In the genomic region with DNA sequence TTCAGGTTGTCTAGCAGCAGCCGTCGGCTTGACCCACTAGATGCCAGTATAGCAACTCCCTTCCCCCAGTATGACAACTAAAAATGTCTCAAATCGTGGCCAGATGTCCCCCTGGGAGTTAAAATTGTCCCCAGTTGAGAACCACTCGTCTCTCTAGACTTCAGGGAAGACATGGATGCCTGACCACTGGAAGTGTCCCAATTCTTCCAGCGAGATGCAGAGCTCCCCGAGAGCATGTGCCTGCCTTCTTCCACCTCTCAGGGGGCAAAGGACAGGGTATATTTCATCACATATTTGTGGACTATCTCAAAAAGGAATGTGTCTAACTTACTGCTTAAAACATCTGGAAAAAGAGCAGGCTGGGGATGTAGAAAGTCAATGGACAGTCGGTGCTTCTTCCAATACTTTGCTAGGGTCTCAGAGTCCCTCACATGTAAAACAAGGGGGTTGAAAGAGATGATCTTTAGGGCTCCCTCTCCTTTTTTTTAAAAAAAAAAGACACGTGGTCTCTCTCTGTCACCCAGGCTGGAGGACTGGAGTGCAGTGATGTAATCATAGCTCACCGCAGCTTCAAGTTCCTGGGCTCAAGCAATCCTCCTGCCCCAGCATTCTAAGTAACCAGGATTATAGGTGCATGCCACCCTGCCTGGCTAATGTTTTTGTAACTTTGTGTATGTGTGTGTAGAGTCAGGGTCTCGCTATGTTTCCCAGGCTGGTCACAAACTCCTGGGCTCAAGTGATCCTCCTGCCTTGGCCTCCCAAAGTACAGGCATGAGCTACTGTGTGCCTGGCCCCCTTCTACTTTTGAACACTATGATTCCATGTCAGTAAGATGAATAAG, we compare ENCODE assay signal across 17 cellular contexts.
DNase-seq lines count a peak whose midpoint lies in the region; ATAC-seq and TF ChIP-seq lines count a peak whose summit lies in the region.
"Had no signal": no experiment of that assay in that cellular context is flagged by ENCODE, and none has a peak within 500 bp of the region (broad histone marks: within the 10 kb centered on the region; RNA-seq: fewer than 3 reads in every experiment).

No MANE protein-coding gene starts in this region.

- H3K4me3 ChIP-seq in ACC112 (ENCODE audit: low read depth, low read length), result no peak overlapping the region
- no peak overlapping the region for H3K4me3 ChIP-seq in brain microvascular endothelial cell (ENCODE audit: low read depth, low read length)
- H3K4me3 ChIP-seq: GM23338, right lobe of liver had no signal

- H3K27me3 ChIP-seq in ACC112 (ENCODE audit: insufficient read depth, low read length) (no peaks in the 10 kb centered on the region), brain microvascular endothelial cell (replicated peaks) (no peaks in the 10 kb centered on the region)
- H3K27me3 ChIP-seq: neutrophil, right lobe of liver had no signal

- H3K4me1 Mint-ChIP-seq in HFFc6 (ENCODE audit: low read depth), result peaks cover 33% of the 10 kb centered on the region
- H3K4me1 Mint-ChIP-seq: GM23338 had no signal

- H3K4me1 ChIP-seq in ACC112 (ENCODE audit: control insufficient read depth, insufficient read depth, low read length, unreplicated experiment), result peaks cover 17% of the 10 kb centered on the region
- H3K4me1 ChIP-seq: right lobe of liver had no signal

- TF ChIP-seq CTCF in HFFc6 (IDR thresholded peaks at IDR 0.05) (no peak), brain microvascular endothelial cell (IDR thresholded peaks at IDR 0.05; ENCODE audit: low read depth, low read length, missing control alignments) (no peak)

- H3K27me3 Mint-ChIP-seq in HFFc6 (ENCODE audit: insufficient read depth), result no peaks in the 10 kb centered on the region
- H3K27me3 Mint-ChIP-seq: effector memory CD8-positive, alpha-beta T cell had no signal

- no peak overlapping the region for H2AFZ ChIP-seq in ACC112 (ENCODE audit: low read length, unreplicated experiment)
- H2AFZ ChIP-seq: GM23338 had no signal

- H3K36me3 ChIP-seq in ACC112 (ENCODE audit: insufficient read depth, low read length) (peaks cover 5% of the 10 kb centered on the region; the same call in 1 of the 2 replicates), brain microvascular endothelial cell (replicated peaks) (no peaks in the 10 kb centered on the region)
- H3K36me3 ChIP-seq: neutrophil, right lobe of liver had no signal

- H3K27ac Mint-ChIP-seq in HFFc6, result peak overlapping the region; percentile 85
- H3K27ac Mint-ChIP-seq: activated CD4-positive, alpha-beta memory T cell treated with anti-CD3 and anti-CD28 coated beads for 36 hours; activated T-helper 1 cell treated with anti-CD3 and anti-CD28 coated beads, Interleukin-12 subunit alpha, Interleukin-12 subunit beta, Interleukin-2, Interleukin-4 antibody, amounts not matched to agents 30 ng/mL and 10 ng/mL and 1 ng/mL, durations not matched to agents 14 hours and 24 hours and 36 hours; effector memory CD8-positive, alpha-beta T cell; GM23338 had no signal

- H3K79me2 ChIP-seq in ACC112 (ENCODE audit: control insufficient read depth, insufficient read depth, low read length, unreplicated experiment), result no peaks in the 10 kb centered on the region

- in situ Hi-C loops in brain microvascular endothelial cell (cut with HindIII; ENCODE audit: low pct_ligation_motif_present, low sequenced_read_pairs), result no loop called here

- peaks cover 9% of the 10 kb centered on the region; the same call in 1 of the 2 replicates for H3K36me3 Mint-ChIP-seq in HFFc6 (ENCODE audit: low read depth)
- H3K36me3 Mint-ChIP-seq: activated CD4-positive, alpha-beta memory T cell treated with anti-CD3 and anti-CD28 coated beads for 36 hours had no signal

- no peak for ATAC-seq in left ventricle myocardium superior
- ATAC-seq: effector memory CD8-positive, alpha-beta T cell; GM23338; right lobe of liver had no signal

- 0 out of 2 replicates have a peak overlapping the region, but pooled peaks have one; percentile 8 for H3K4me3 Mint-ChIP-seq in HFFc6
- H3K4me3 Mint-ChIP-seq: activated CD4-positive, alpha-beta memory T cell treated with anti-CD3 and anti-CD28 coated beads for 36 hours; activated T-helper 1 cell treated with anti-CD3 and anti-CD28 coated beads, Interleukin-12 subunit alpha, Interleukin-12 subunit beta, Interleukin-2, Interleukin-4 antibody, amounts not matched to agents 30 ng/mL and 10 ng/mL and 1 ng/mL, durations not matched to agents 14 hours and 24 hours and 36 hours; effector memory CD8-positive, alpha-beta T cell; GM23338 had no signal

- DNase-seq in HFFc6, result peak; percentile 44
- peak; percentile 31 for DNase-seq in brain microvascular endothelial cell
- peak; percentile 80 for DNase-seq in kidney tubule cell (ENCODE audit: low spot score)
- DNase-seq in T-helper 1 cell, result no peak
- no peak for DNase-seq in COLO668 (lab: John Stamatoyannopoulos, UW; ENCODE audit: unreplicated experiment)
- DNase-seq in left ventricle myocardium superior, result no peak
- DNase-seq in cortex of kidney (lab: John Stamatoyannopoulos, UW), result no peak
- DNase-seq: Caco-2; central memory CD4-positive, alpha-beta T cell; effector memory CD8-positive, alpha-beta T cell; NCI-H1694 treated with DMSO at 0.1 percent for 48 hours had no signal

- intact Hi-C loops in left ventricle myocardium superior (cut with micrococcal nuclease), result no loop called here

- no peaks in the 10 kb centered on the region for H3K9me3 Mint-ChIP-seq in HFFc6
- H3K9me3 Mint-ChIP-seq: activated CD4-positive, alpha-beta memory T cell treated with anti-CD3 and anti-CD28 coated beads for 36 hours; activated T-helper 1 cell treated with anti-CD3 and anti-CD28 coated beads, Interleukin-12 subunit alpha, Interleukin-12 subunit beta, Interleukin-2, Interleukin-4 antibody, amounts not matched to agents 30 ng/mL and 10 ng/mL and 1 ng/mL, durations not matched to agents 14 hours and 24 hours and 36 hours; effector memory CD8-positive, alpha-beta T cell; GM23338 had no signal

- peak overlapping the region; percentile 50; the same call in 1 of the 2 replicates for H3K27ac ChIP-seq in ACC112 (ENCODE audit: low read depth, low read length)
- no peak overlapping the region for H3K27ac ChIP-seq in brain microvascular endothelial cell
- H3K27ac ChIP-seq: neutrophil, right lobe of liver had no signal

Comparison
In these comparisons a context has a peak if more than half of its experiments do, and no peak if none do; other contexts are left out.
1. DNase-seq: peak in HFFc6 (single experiment), brain microvascular endothelial cell (single experiment) and kidney tubule cell (single experiment); none in T-helper 1 cell (0 of 5), COLO668 (single experiment), left ventricle myocardium superior (single experiment) and cortex of kidney (single experiment).